26 cellular contexts compared by ENCODE assay signal in genomic region chr4:140612356-140612755, GRCh38. TPM values are rescaled to one million over a fixed set of nuclear protein-coding genes. Genes with fewer than 3 reads are reported as not detected.
DNase-seq lines count a peak whose midpoint lies in the region; ATAC-seq, FAIRE-seq and TF ChIP-seq lines count a peak whose summit lies in the region.
"Had no signal": no experiment of that assay in that cellular context is flagged by ENCODE, and none has a peak within 500 bp of the region (broad histone marks: within the 10 kb centered on the region; RNA-seq: fewer than 3 reads in every experiment).

No MANE protein-coding gene starts in this region.

- peak; percentile 3 for DNase-seq in MV-4-11 (lab: John Stamatoyannopoulos, UW)
- peak; percentile 4 for DNase-seq in SKM-1 treated with dmso at 0.1 percent for 144 hours (lab: John Stamatoyannopoulos, UW; ENCODE audit: unreplicated experiment)
- no peak for DNase-seq in activated naive CD4-positive, alpha-beta T cell treated with anti-CD3 and anti-CD28 coated beads, Interleukin-2, amount 50 U/mL, for 72 hours (ENCODE audit: low spot score in 2 of 2)
- DNase-seq in LoVo (ENCODE audit: low spot score), result no peak
- DNase-seq in iPS-NIHi7 (ENCODE audit: extremely low spot score), result no peak
- no peak for DNase-seq in SW 1271 (lab: John Stamatoyannopoulos, UW)
- DNase-seq: Caco-2; CD4-positive, alpha-beta T cell; DMS 273 treated with DMSO at 0.1 percent for 48 hours; DMS79 treated with DMSO at 0.1 percent for 48 hours; H9; HFFc6; NCI-H1048; NCI-H1417 treated with DMSO at 0.1 percent for 48 hours; NCI-H187 treated with DMSO at 0.1 percent for 48 hours; NCI-H2107; NCI-H510A; NCI-H748 treated with DMSO at 0.1 percent for 48 hours had no signal

- no peaks in the 10 kb centered on the region for H3K79me2 ChIP-seq in DOHH2 (ENCODE audit: control insufficient read depth, low read length)

- H3K27ac Mint-ChIP-seq in activated naive CD4-positive, alpha-beta T cell treated with anti-CD3 and anti-CD28 coated beads, Interleukin-2, amount 50 U/mL, for 72 hours, result no peak overlapping the region
- H3K27ac Mint-ChIP-seq: CD4-positive, alpha-beta T cell; HFFc6 had no signal

- no peaks in the 10 kb centered on the region for H3K9me3 Mint-ChIP-seq in activated naive CD4-positive, alpha-beta T cell treated with anti-CD3 and anti-CD28 coated beads, Interleukin-2, amount 50 U/mL, for 72 hours
- H3K9me3 Mint-ChIP-seq: CD4-positive, alpha-beta T cell; H9; HFFc6 had no signal

- H3K9me3 ChIP-seq in DOHH2 (ENCODE audit: control insufficient read depth, insufficient read depth, low read length), result no peaks in the 10 kb centered on the region
- H3K9me3 ChIP-seq: A549, Caco-2 had no signal

- TF ChIP-seq CTCF in DOHH2 (IDR thresholded peaks at IDR 0.05; ENCODE audit: low read depth, low read length, poor library complexity, severe bottlenecking), result no peak

- H3K36me3 ChIP-seq in DOHH2 (ENCODE audit: control insufficient read depth, low read length), result no peaks in the 10 kb centered on the region

- H3K27me3 ChIP-seq in DOHH2 (ENCODE audit: control insufficient read depth, low read length), result no peaks in the 10 kb centered on the region

- H3K27ac ChIP-seq in DOHH2 (ENCODE audit: low read depth, low read length), result peak overlapping the region; percentile 39
- H3K27ac ChIP-seq: A549, GM23248, SK-N-MC had no signal

- ATAC-seq in activated naive CD4-positive, alpha-beta T cell treated with anti-CD3 and anti-CD28 coated beads, Interleukin-2, amount 50 U/mL, for 72 hours, result no peak
- ATAC-seq: A549, GM12878, Right ventricle myocardium inferior had no signal

- FAIRE-seq in islet of Langerhans (lab: Jason Lieb, UNC), result peak; percentile 86
- FAIRE-seq: A549, GM12878 had no signal

- no peaks in the 10 kb centered on the region for H3K9me2 ChIP-seq in DOHH2 (replicated peaks; ENCODE audit: control insufficient read depth, low read length)

- peak overlapping the region; percentile 54 for H3K4me2 ChIP-seq in DOHH2 (ENCODE audit: low read length)
- H3K4me2 ChIP-seq: A549 had no signal

- H3K4me1 ChIP-seq in DOHH2 (ENCODE audit: control insufficient read depth, low read length), result peaks cover 55% of the 10 kb centered on the region
- H3K4me1 ChIP-seq: A549 had no signal

- no peaks in the 10 kb centered on the region for H3F3A ChIP-seq in DOHH2 (ENCODE audit: control insufficient read depth, insufficient read depth)

- H3K4me3 ChIP-seq in DOHH2 (ENCODE audit: low read length), result peak overlapping the region; percentile 27
- H3K4me3 ChIP-seq: A549, GM12878, GM23248, SK-N-MC had no signal

- no peaks in the 10 kb centered on the region for H3K36me3 Mint-ChIP-seq in activated naive CD4-positive, alpha-beta T cell treated with anti-CD3 and anti-CD28 coated beads, Interleukin-2, amount 50 U/mL, for 72 hours

- no peaks in the 10 kb centered on the region for H4K20me1 ChIP-seq in DOHH2 (ENCODE audit: control insufficient read depth, insufficient read depth, low read depth, low read length)

RNA-seq across cellular contexts. Expression of gene UCP1, which starts 43.6 kb away (rescaled TPM):
- not detected for total RNA-seq in activated naive CD4-positive, alpha-beta T cell treated with anti-CD3 and anti-CD28 coated beads, Interleukin-2, amount 50 U/mL, for 72 hours
- total RNA-seq: CD4-positive, alpha-beta T cell; GM12878; GM23248; H9; HFFc6; Right ventricle myocardium inferior; T-helper 1 cell treated with Interleukin-12 subunit alpha and Interleukin-12 subunit beta and Interleukin-4 antibody, amounts not matched to agents 30 ng/mL and 1 ng/mL, for 36 hours had no signal

Comparison
In these comparisons a context has a peak if more than half of its experiments do, and no peak if none do; other contexts are left out.
1. DNase-seq: peak in MV-4-11 (single experiment) and SKM-1 treated with dmso at 0.1 percent for 144 hours (single experiment); none in activated naive CD4-positive, alpha-beta T cell treated with anti-CD3 and anti-CD28 coated beads, Interleukin-2, amount 50 U/mL, for 72 hours (0 of 2), LoVo (single experiment), iPS-NIHi7 (single experiment) and SW 1271 (0 of 2).